In the genomic region with DNA sequence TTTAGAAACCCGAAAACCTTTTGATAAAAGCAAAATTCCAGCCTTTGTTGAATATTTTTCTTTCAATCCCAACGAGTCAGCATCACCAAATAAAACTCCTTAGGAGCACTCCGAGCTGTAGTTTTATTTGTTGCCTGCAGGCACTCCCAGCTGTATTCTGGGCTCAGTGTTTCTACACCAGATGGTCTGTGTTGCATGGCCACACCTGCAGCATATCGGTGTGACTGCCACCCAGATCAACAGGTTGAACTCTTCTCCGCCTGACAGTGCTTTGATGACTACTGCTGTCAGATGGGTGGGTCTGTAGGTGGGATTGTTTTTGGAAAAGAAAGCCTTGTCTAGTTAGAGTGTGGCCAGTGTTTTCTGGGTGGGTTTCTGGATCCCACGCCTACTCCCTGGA, we compare ENCODE assay signal across 21 cellular contexts. TPM values are rescaled to one million over a fixed set of nuclear protein-coding genes. Genes with fewer than 3 reads are reported as not detected.
DNase-seq lines count a peak whose midpoint lies in the region; ATAC-seq and TF ChIP-seq lines count a peak whose summit lies in the region.
"Had no signal": no experiment of that assay in that cellular context is flagged by ENCODE, and none has a peak within 500 bp of the region (broad histone marks: within the 10 kb centered on the region; RNA-seq: fewer than 3 reads in every experiment).

No MANE protein-coding gene starts in this region.

- no peaks in the 10 kb centered on the region for H3K9me3 ChIP-seq in BLaER1 treated with 17β-estradiol and CSF1 and Interleukin-3, amounts not matched to agents 10 nM and 100 nM (replicated peaks in 1 of 11)
- H3K9me3 ChIP-seq in heart right ventricle (no peaks in the 10 kb centered on the region), sigmoid colon (no peaks in the 10 kb centered on the region)
- H3K9me3 ChIP-seq: A549, SJCRH30 had no signal

- H3K36me3 Mint-ChIP-seq in activated B cell treated with CpG ODN at 0.5 μM for 24 hours (ENCODE audit: low read depth) (no peaks in the 10 kb centered on the region), neural crest cell (ENCODE audit: low read depth) (peaks cover 11% of the 10 kb centered on the region)

- no peaks in the 10 kb centered on the region for H3K27me3 ChIP-seq in BLaER1 treated with 17β-estradiol and CSF1 and Interleukin-3, amounts not matched to agents 10 nM and 100 nM
- H3K27me3 ChIP-seq in heart right ventricle (no peaks in the 10 kb centered on the region), sigmoid colon (no peaks in the 10 kb centered on the region)
- H3K27me3 ChIP-seq: SJCRH30 had no signal

- H3K36me3 ChIP-seq in BLaER1 treated with 17β-estradiol and CSF1 and Interleukin-3, amounts not matched to agents 10 nM and 100 nM, result peaks cover 0 to 13% (median 0%) of the 10 kb centered on the region in 11 experiments; a peak in 4 of 22 replicates
- H3K36me3 ChIP-seq in heart right ventricle (peaks cover 0 to 35% (median 0%) of the 10 kb centered on the region in 9 donors), sigmoid colon (peaks cover 0 to 10% (median 0%) of the 10 kb centered on the region in 4 donors)
- H3K36me3 ChIP-seq: SJCRH30 had no signal

- H3K27me3 Mint-ChIP-seq in activated B cell treated with CpG ODN at 0.5 μM for 24 hours, result no peaks in the 10 kb centered on the region
- H3K27me3 Mint-ChIP-seq in neural crest cell (ENCODE audit: low read depth), result no peaks in the 10 kb centered on the region
- H3K27me3 Mint-ChIP-seq: CD4-positive, alpha-beta T cell had no signal

- peak overlapping the region in 8 of 11 experiments; percentile 6 to 91 (median 42); a peak in 7 of 22 replicates for H3K4me2 ChIP-seq in BLaER1 treated with 17β-estradiol and CSF1 and Interleukin-3, amounts not matched to agents 10 nM and 100 nM
- H3K4me2 ChIP-seq: A549 had no signal

- no peak for TF ChIP-seq POLR2A in sigmoid colon (IDR thresholded peaks at IDR 0.05)

- no peak overlapping the region for H3K27ac ChIP-seq in BLaER1 treated with 17β-estradiol and CSF1 and Interleukin-3, amounts not matched to agents 10 nM and 100 nM
- H3K27ac ChIP-seq in heart right ventricle (no peak overlapping the region), sigmoid colon (no peak overlapping the region)
- H3K27ac ChIP-seq: A549, RWPE1, SJCRH30 had no signal

- TF ChIP-seq EP300 in sigmoid colon (IDR thresholded peaks at IDR 0.05), result no peak

- POLR2A ChIA-PET in activated B cell treated with CpG ODN at 0.5 μM for 24 hours (lab: Charles Lee), result no interaction called here

- H3K4me1 ChIP-seq in BLaER1 treated with 17β-estradiol and CSF1 and Interleukin-3, amounts not matched to agents 10 nM and 100 nM, result peaks cover 29 to 75% (median 64%) of the 10 kb centered on the region in 10 experiments
- peaks cover 0 to 13% (median 6%) of the 10 kb centered on the region in 9 donors for H3K4me1 ChIP-seq in heart right ventricle
- peaks cover 0 to 23% (median 15%) of the 10 kb centered on the region in 4 donors for H3K4me1 ChIP-seq in sigmoid colon
- H3K4me1 ChIP-seq: A549, SJCRH30 had no signal

- ATAC-seq in activated B cell treated with CpG ODN at 0.5 μM for 24 hours (ENCODE audit: low read depth) (no peak), heart right ventricle (no peak), HG03280 (IDR thresholded peaks at IDR 0.05; ENCODE audit: unreplicated experiment) (no peak), GM21825 (IDR thresholded peaks at IDR 0.05; ENCODE audit: unreplicated experiment) (no peak)
- ATAC-seq: A549 had no signal

- no peaks in the 10 kb centered on the region for H4K20me1 ChIP-seq in BLaER1 treated with 17β-estradiol and CSF1 and Interleukin-3, amounts not matched to agents 10 nM and 100 nM

- intact Hi-C loops in activated B cell treated with CpG ODN at 0.5 μM for 24 hours (cut with micrococcal nuclease), result loop anchor here (10.0 kb wide), 1 partner anchor 82 kb away; no protein-coding TSS in a partner anchor
- intact Hi-C loops in heart right ventricle (cut with DNase I), result no loop called here
- intact Hi-C loops in sigmoid colon (cut with DNase I), result no loop called here

- H3K9me3 Mint-ChIP-seq in activated B cell treated with CpG ODN at 0.5 μM for 24 hours (no peaks in the 10 kb centered on the region), neural crest cell (no peaks in the 10 kb centered on the region)
- H3K9me3 Mint-ChIP-seq: CD4-positive, alpha-beta T cell had no signal

- WGBS in heart right ventricle, 2 donors, result 88 to 90% methylated on average over 6 of the region's 6 CpGs
- WGBS in sigmoid colon, 2 donors, result 60% methylated on average over 6 of the region's 6 CpGs

- TF ChIP-seq CTCF in activated B cell treated with CpG ODN at 0.5 μM for 24 hours (IDR thresholded peaks at IDR 0.05) (no peak), neural crest cell (conservative IDR thresholded peaks at IDR 0.05) (peak; percentile 24), heart right ventricle (IDR thresholded peaks at IDR 0.05) (no peak), sigmoid colon (IDR thresholded peaks at IDR 0.05) (no peak)

- peak; percentile 18 for DNase-seq in NCI-H1694 (lab: John Stamatoyannopoulos, UW)
- no peak for DNase-seq in activated B cell treated with CpG ODN at 0.5 μM for 24 hours
- DNase-seq in neural crest cell (ENCODE audit: low read depth, low spot score), result no peak
- no peak for DNase-seq in heart right ventricle
- DNase-seq in sigmoid colon, result no peak
- DNase-seq: CD4-positive, alpha-beta T cell; H7; IMR-90; MV-4-11; NCI-H1436; NCI-H2107; NCI-H446; NCI-H82; SJCRH30; SW 1271 had no signal

- CTCF ChIA-PET in activated B cell treated with CpG ODN at 0.5 μM for 24 hours (lab: Charles Lee), result no interaction called here

- H3K4me1 Mint-ChIP-seq in activated B cell treated with CpG ODN at 0.5 μM for 24 hours (peaks cover 47% of the 10 kb centered on the region), neural crest cell (peaks cover 11% of the 10 kb centered on the region)

- no peak overlapping the region for H3K4me3 ChIP-seq in BLaER1 treated with 17β-estradiol and CSF1 and Interleukin-3, amounts not matched to agents 10 nM and 100 nM
- H3K4me3 ChIP-seq in heart right ventricle (no peak overlapping the region), sigmoid colon (no peak overlapping the region)
- H3K4me3 ChIP-seq: A549, SJCRH30 had no signal

- H3K4me3 Mint-ChIP-seq in activated B cell treated with CpG ODN at 0.5 μM for 24 hours, result no peak overlapping the region
- H3K4me3 Mint-ChIP-seq in neural crest cell, result no peak overlapping the region
- H3K4me3 Mint-ChIP-seq: CD4-positive, alpha-beta T cell had no signal

- H3K27ac Mint-ChIP-seq in activated B cell treated with CpG ODN at 0.5 μM for 24 hours, result peak overlapping the region; percentile 18
- no peak overlapping the region for H3K27ac Mint-ChIP-seq in neural crest cell (ENCODE audit: unreplicated experiment)
- H3K27ac Mint-ChIP-seq: CD4-positive, alpha-beta T cell had no signal

- H3K9ac ChIP-seq in BLaER1 treated with 17β-estradiol and CSF1 and Interleukin-3, amounts not matched to agents 10 nM and 100 nM, result no peak overlapping the region

RNA-seq across cellular contexts. Expression of a gene that starts 32.7 kb away (rescaled TPM):
- 0.15 and 0.38 TPM in 2 replicates for total RNA-seq in activated B cell treated with CpG ODN at 0.5 μM for 24 hours
- total RNA-seq in neural crest cell, result 49.8 and 51.9 TPM in 2 replicates
- 10 to 100 TPM; 10.2 to 36.4 (median 17.6) TPM for total RNA-seq in heart right ventricle
- 10 to 100 TPM; 17.9 to 40.4 TPM for polyA plus RNA-seq in heart right ventricle
- total RNA-seq in sigmoid colon, result 10 to 100 TPM in 3 of 4 donors, 1 to 10 TPM in 1; 8.9 to 42.1 (median 21.4) TPM
- 10 to 100 TPM in 2 of 3 donors, 1 to 10 TPM in 1; 2.8 to 12.9 (median 10.2) TPM for polyA plus RNA-seq in sigmoid colon
- total RNA-seq: CD4-positive, alpha-beta T cell; HT-29; SJCRH30 had no signal
- polyA plus RNA-seq: A549 had no signal

RNA-seq across cellular contexts. Expression of a gene that starts 38.7 kb away (rescaled TPM):
- total RNA-seq in activated B cell treated with CpG ODN at 0.5 μM for 24 hours (24.5 and 33.3 TPM in 2 replicates), neural crest cell (21.1 and 23.6 TPM in 2 replicates), heart right ventricle (10 to 100 TPM; 30.5 to 49.9 (median 37.6) TPM), sigmoid colon (10 to 100 TPM; 33.7 to 43.5 (median 36.8) TPM)
- polyA plus RNA-seq in heart right ventricle (10 to 100 TPM; 14.3 to 14.4 TPM), sigmoid colon (10 to 100 TPM; 15.0 to 30.3 (median 24.6) TPM)
